In genomic region chr10:110774069-110775021, GRCh38 we compare ENCODE assay signal across 8 cellular contexts.
DNase-seq lines count a peak whose midpoint lies in the region; ATAC-seq, FAIRE-seq and TF ChIP-seq lines count a peak whose summit lies in the region.

No MANE protein-coding gene starts in this region.

- TF ChIP-seq CTCF in D721Med (IDR thresholded peaks at IDR 0.05; ENCODE audit: insufficient read depth, missing control alignments): no peak

- DNase-seq in OCI-M1 (lab: John Stamatoyannopoulos, UW) (peak; percentile 33), skeletal muscle cell (ENCODE audit: low read depth) (peak; percentile 29), D721Med (ENCODE audit: insufficient read length, low spot score) (no peak), retina (no peak), HAP-1 (ENCODE audit: low spot score in 2 of 2) (no peak)

- FAIRE-seq in colon (lab: Jason Lieb, UNC) (peak; percentile 38), D721Med (lab: Jason Lieb, UNC) (no peak)

- in situ Hi-C loops in HAP-1 (cut with MboI; ENCODE audit: low sequenced_read_pairs): no loop called here

- no peaks in the 10 kb centered on the region for H3K9me3 ChIP-seq in HAP-1

- H3K4me3 ChIP-seq in skeletal muscle cell (ENCODE audit: low read depth, low read length): no peak overlapping the region
- no peak overlapping the region for H3K4me3 ChIP-seq in HAP-1

- peak; percentile 97 for ATAC-seq in GM18861 (IDR thresholded peaks at IDR 0.05; ENCODE audit: unreplicated experiment)
- ATAC-seq in HG02840 (IDR thresholded peaks at IDR 0.05; ENCODE audit: low FRiP score, unreplicated experiment): peak; percentile 96

- H3K36me3 ChIP-seq in HAP-1 (replicated peaks): no peaks in the 10 kb centered on the region

- H3K27me3 ChIP-seq in HAP-1 (ENCODE audit: low read depth): no peaks in the 10 kb centered on the region

- H3K4me1 ChIP-seq in HAP-1: no peaks in the 10 kb centered on the region

Comparison
In these comparisons a context has a peak if more than half of its experiments do, and no peak if none do; other contexts are left out.
1. DNase-seq: peak in OCI-M1 (single experiment) and skeletal muscle cell (single experiment); none in D721Med (single experiment), retina (single experiment) and HAP-1 (0 of 2).